In genomic region chr17:1644493-1645206, GRCh38 we compare ENCODE assay signal across 8 cellular contexts. TPM values are rescaled to one million over a fixed set of nuclear protein-coding genes. Genes with fewer than 3 reads are reported as not detected.
DNase-seq lines count a peak whose midpoint lies in the region; ATAC-seq, FAIRE-seq and TF ChIP-seq lines count a peak whose summit lies in the region.

No MANE protein-coding gene starts in this region.

- H3K9ac ChIP-seq in endothelial cell of umbilical vein (replicated peaks; ENCODE audit: extremely low read depth, insufficient read depth, low read length): peak overlapping the region; percentile 84

- H3K4me1 ChIP-seq in RWPE2 (ENCODE audit: insufficient read depth, poor library complexity, severe bottlenecking) (peaks cover 13% of the 10 kb centered on the region), endothelial cell of umbilical vein (ENCODE audit: control insufficient read depth, extremely low read depth, insufficient read depth, low read length) (peaks cover 35% of the 10 kb centered on the region), sigmoid colon (peaks cover 0 to 42% (median 40%) of the 10 kb centered on the region in 4 donors)

- POLR2A ChIA-PET in endothelial cell of umbilical vein (lab: Charles Lee): interaction anchor here (1.3 kb wide), 1 partner anchor 72 kb away, joined by 4 read pairs; no protein-coding TSS in a partner anchor

- H2AFZ ChIP-seq in endothelial cell of umbilical vein (ENCODE audit: low read depth, low read length): no peak overlapping the region

- H4K20me1 ChIP-seq in endothelial cell of umbilical vein (replicated peaks; ENCODE audit: control insufficient read depth, extremely low read depth, insufficient read depth, low read length): no peaks in the 10 kb centered on the region

- CTCF ChIA-PET in endothelial cell of umbilical vein (lab: Charles Lee): interaction anchor here (1.3 to 7.7 kb wide), 5 partner anchors 15 to 385 kb away, joined by 3 to 218 read pairs (median 7); partner anchors contain the start of gene SLC43A2

- intact Hi-C loops in endothelial cell of umbilical vein (cut with micrococcal nuclease) (loop anchor here (1.0 kb wide), 3 partner anchors 16 to 385 kb away; partner anchors contain the start of gene SLC43A2), sigmoid colon (cut with DNase I) (loop anchor here (5.0 kb wide), 1 partner anchor 377 kb away; no protein-coding TSS in a partner anchor)

- peak overlapping the region; percentile 48 for H3K27ac ChIP-seq in RWPE2 (ENCODE audit: poor library complexity, severe bottlenecking)
- peak overlapping the region; percentile 72 for H3K27ac ChIP-seq in endothelial cell of umbilical vein (ENCODE audit: insufficient read depth, low read depth, low read length)
- peak overlapping the region; percentile 30 to 100 (median 61) for H3K27ac ChIP-seq in sigmoid colon

- ATAC-seq in RWPE2 (ENCODE audit: low read depth) (peak; percentile 32; the same call in 1 of the 3 replicates), GM19467 (IDR thresholded peaks at IDR 0.05; ENCODE audit: unreplicated experiment) (no peak), GM18498 (IDR thresholded peaks at IDR 0.05; ENCODE audit: unreplicated experiment) (no peak), HG02973 (IDR thresholded peaks at IDR 0.05; ENCODE audit: unreplicated experiment) (no peak)

- TF ChIP-seq EP300 in sigmoid colon (IDR thresholded peaks at IDR 0.05): no peak

- TSS peak; percentile 28 for BruUV-seq in endothelial cell of umbilical vein (replicated peaks; lab: Mats Ljungman, UMichigan)

- no peak for TF ChIP-seq POLR2A in endothelial cell of umbilical vein (IDR thresholded peaks at IDR 0.05; ENCODE audit: low read depth, low read length)
- no peak for TF ChIP-seq POLR2A in sigmoid colon (IDR thresholded peaks at IDR 0.05)

- no peaks in the 10 kb centered on the region for H3K36me3 ChIP-seq in RWPE2 (ENCODE audit: low read depth)
- peaks cover 0 to 10% of the 10 kb centered on the region in 2 experiments for H3K36me3 ChIP-seq in endothelial cell of umbilical vein (ENCODE audit: control insufficient read depth in 2 of 2, extremely low read depth in 1 of 2, insufficient read depth in 2 of 2, low read length in 2 of 2)
- H3K36me3 ChIP-seq in sigmoid colon: no peaks in the 10 kb centered on the region

- H3K27me3 ChIP-seq in RWPE2 (ENCODE audit: insufficient read depth, poor library complexity, severe bottlenecking) (no peaks in the 10 kb centered on the region), endothelial cell of umbilical vein (ENCODE audit: control insufficient read depth in 2 of 2, insufficient read depth in 2 of 2, low read length in 2 of 2) (no peaks in the 10 kb centered on the region), sigmoid colon (peaks cover 0 to 3% (median 0%) of the 10 kb centered on the region in 3 donors)

- H3K4me3 ChIP-seq in RWPE2 (ENCODE audit: severe bottlenecking) (no peak overlapping the region), endothelial cell of umbilical vein (replicated peaks in 1 of 3; ENCODE audit: insufficient read depth in 1 of 3, low read depth in 1 of 3, low read length in 3 of 3) (peak overlapping the region; percentile 72 to 80 (median 78)), sigmoid colon (peak overlapping the region in 3 of 4 donors; percentile 25 to 51 (median 34))

- H3K4me2 ChIP-seq in endothelial cell of umbilical vein (ENCODE audit: insufficient read depth, low read length): peak overlapping the region; percentile 53

- H3K9me1 ChIP-seq in endothelial cell of umbilical vein (replicated peaks; ENCODE audit: control insufficient read depth, extremely low read depth, insufficient read depth, low read length): no peaks in the 10 kb centered on the region

- 57 to 81% methylated on average over 15 of the region's 15 CpGs for WGBS in sigmoid colon, 2 donors

- H3K9me3 ChIP-seq in RWPE2 (ENCODE audit: severe bottlenecking) (no peaks in the 10 kb centered on the region), endothelial cell of umbilical vein (replicated peaks; ENCODE audit: control insufficient read depth, insufficient read depth, low read length) (no peaks in the 10 kb centered on the region), sigmoid colon (no peaks in the 10 kb centered on the region)

- DNase-seq in GM18507 (ENCODE audit: extremely low spot score, insufficient read length, low read depth) (no peak), RWPE2 (ENCODE audit: low spot score) (no peak), endothelial cell of umbilical vein (ENCODE audit: low read depth, low spot score) (peak; percentile 60), sigmoid colon (no peak), NCI-H1417 treated with DMSO at 0.1 percent for 48 hours (lab: John Stamatoyannopoulos, UW) (no peak)

- FAIRE-seq in GM18507 (lab: Jason Lieb, UNC): peak; percentile 89
- FAIRE-seq in endothelial cell of umbilical vein (lab: Jason Lieb, UNC): peak; percentile 86

- peaks cover 14% of the 10 kb centered on the region for H3K79me2 ChIP-seq in endothelial cell of umbilical vein (ENCODE audit: control insufficient read depth, insufficient read depth, low read length)

- TF ChIP-seq CTCF in RWPE2 (IDR thresholded peaks at IDR 0.05; ENCODE audit: poor library complexity, severe bottlenecking): no peak
- no peak for TF ChIP-seq CTCF in endothelial cell of umbilical vein (IDR thresholded peaks at IDR 0.05; ENCODE audit: extremely low read depth in 1 of 2, insufficient read depth in 1 of 2, low read depth in 1 of 2, low read length in 2 of 2)
- no peak for TF ChIP-seq CTCF in sigmoid colon (IDR thresholded peaks at IDR 0.05)

- dilution Hi-C loops in endothelial cell of umbilical vein (cut with MboI; ENCODE audit: extremely low pct_ligation_motif_present, low sequenced_read_pairs): no loop called here

TF ChIP-seq in endothelial cell of umbilical vein, 7 proteins besides CTCF, POLR2A, EP300 and RAD21:
- TF ChIP-seq POLR2AphosphoS5 (IDR thresholded peaks at IDR 0.05; ENCODE audit: insufficient read depth, low read depth, low read length): peak; percentile 43
- TF ChIP-seq MYC (IDR thresholded peaks at IDR 0.05; ENCODE audit: low read depth, low read length): no peak
- TF ChIP-seq MAX (IDR thresholded peaks at IDR 0.05; ENCODE audit: insufficient read depth, insufficient read length): no peak
- TF ChIP-seq FOS (IDR thresholded peaks at IDR 0.05; ENCODE audit: borderline replicate concordance, insufficient read depth, low read length): peak; percentile 61
- TF ChIP-seq EZH2 (IDR thresholded peaks at IDR 0.05; ENCODE audit: borderline replicate concordance, low read depth, low read length, severe bottlenecking): no peak
- TF ChIP-seq JUN (IDR thresholded peaks at IDR 0.05; ENCODE audit: borderline replicate concordance, insufficient read depth, insufficient read length, low read depth): peak; percentile 51
TF ChIP-seq in endothelial cell of umbilical vein: peak in this region for 3.

RNA-seq across cellular contexts. Expression of gene SCARF1, which starts 0.9 kb away (rescaled TPM):
- total RNA-seq in endothelial cell of umbilical vein: 91.5 and 93.7 TPM in 2 replicates
- 52.8 and 57.8 TPM in 2 replicates for polyA plus RNA-seq in endothelial cell of umbilical vein
- 27.0 and 37.5 TPM in 2 replicates for polyA plus RNA-seq in endothelial cell of umbilical vein (2011; cell fraction: cytosol; rRNA removed)
- 70.0 and 70.6 TPM in 2 replicates for polyA plus RNA-seq in endothelial cell of umbilical vein (2011; cell fraction: nucleus; rRNA removed)
- polyA plus RNA-seq in endothelial cell of umbilical vein (2012): 35.4 and 36.1 TPM in 2 replicates
- polyA minus RNA-seq in endothelial cell of umbilical vein: 28.8 and 29.1 TPM in 2 replicates
- not detected for polyA minus RNA-seq in endothelial cell of umbilical vein (2011; cell fraction: cytosol; rRNA and poly(A)+ RNA removed)
- polyA minus RNA-seq in endothelial cell of umbilical vein (2011; cell fraction: nucleus; rRNA and poly(A)+ RNA removed): 19.8 and 29.4 TPM in 2 replicates
- total RNA-seq in sigmoid colon: 10 to 100 TPM in 1 of 4 donors, 1 to 10 TPM in 3; 4.3 to 10.2 (median 5.9) TPM
- polyA plus RNA-seq in sigmoid colon: 1 to 10 TPM; 2.1 to 7.5 (median 2.4) TPM

RNA-seq across cellular contexts. Expression of gene RILP, which starts 5.0 kb away (rescaled TPM):
- total RNA-seq in endothelial cell of umbilical vein: 8.9 and 9.4 TPM in 2 replicates
- polyA plus RNA-seq in endothelial cell of umbilical vein: 9.3 and 10.0 TPM in 2 replicates
- polyA plus RNA-seq in endothelial cell of umbilical vein (2011; cell fraction: cytosol; rRNA removed): 9.8 and 11.0 TPM in 2 replicates
- 7.8 and 10.0 TPM in 2 replicates for polyA plus RNA-seq in endothelial cell of umbilical vein (2011; cell fraction: nucleus; rRNA removed)
- polyA plus RNA-seq in endothelial cell of umbilical vein (2012): 6.9 and 10.5 TPM in 2 replicates
- 3.7 and 4.1 TPM in 2 replicates for polyA minus RNA-seq in endothelial cell of umbilical vein
- polyA minus RNA-seq in endothelial cell of umbilical vein (2011; cell fraction: cytosol; rRNA and poly(A)+ RNA removed): 6.1 TPM
- 1.2 and 2.6 TPM in 2 replicates for polyA minus RNA-seq in endothelial cell of umbilical vein (2011; cell fraction: nucleus; rRNA and poly(A)+ RNA removed)
- total RNA-seq in sigmoid colon: 10 to 100 TPM; 13.6 to 33.0 (median 19.0) TPM
- polyA plus RNA-seq in sigmoid colon: 10 to 100 TPM; 28.5 to 40.5 (median 37.8) TPM

RNA-seq across cellular contexts. Expression of gene SLC43A2, which starts 16.0 kb away (rescaled TPM):
- total RNA-seq in endothelial cell of umbilical vein (41.7 and 54.6 TPM in 2 replicates), sigmoid colon (1 to 10 TPM; 7.1 to 9.2 (median 7.9) TPM)
- polyA plus RNA-seq in endothelial cell of umbilical vein (50.9 and 52.0 TPM in 2 replicates), sigmoid colon (10 to 100 TPM in 1 of 3 donors, 1 to 10 TPM in 2; 2.4 to 16.5 (median 4.4) TPM)
- 37.2 and 44.2 TPM in 2 replicates for polyA plus RNA-seq in endothelial cell of umbilical vein (2011; cell fraction: cytosol; rRNA removed)
- 30.8 and 31.4 TPM in 2 replicates for polyA plus RNA-seq in endothelial cell of umbilical vein (2011; cell fraction: nucleus; rRNA removed)
- polyA plus RNA-seq in endothelial cell of umbilical vein (2012): 64.6 and 71.7 TPM in 2 replicates
- polyA minus RNA-seq in endothelial cell of umbilical vein: 77.7 and 82.9 TPM in 2 replicates
- polyA minus RNA-seq in endothelial cell of umbilical vein (2011; cell fraction: cytosol; rRNA and poly(A)+ RNA removed): 5.3 TPM
- polyA minus RNA-seq in endothelial cell of umbilical vein (2011; cell fraction: nucleus; rRNA and poly(A)+ RNA removed): 26.5 and 35.3 TPM in 2 replicates

RNA-seq across cellular contexts. Expression of gene PRPF8, which starts 40.0 kb away (rescaled TPM):
- total RNA-seq in endothelial cell of umbilical vein (282 and 301 TPM in 2 replicates), sigmoid colon (100 to 1,000 TPM; 115 to 155 (median 125) TPM)
- polyA plus RNA-seq in endothelial cell of umbilical vein (215 and 230 TPM in 2 replicates), sigmoid colon (10 to 100 TPM; 25.9 to 92.8 (median 34.2) TPM)
- 140 and 162 TPM in 2 replicates for polyA plus RNA-seq in endothelial cell of umbilical vein (2011; cell fraction: cytosol; rRNA removed)
- polyA plus RNA-seq in endothelial cell of umbilical vein (2011; cell fraction: nucleus; rRNA removed): 382 and 429 TPM in 2 replicates
- 185 and 188 TPM in 2 replicates for polyA plus RNA-seq in endothelial cell of umbilical vein (2012)
- 426 and 435 TPM in 2 replicates for polyA minus RNA-seq in endothelial cell of umbilical vein
- 351 TPM for polyA minus RNA-seq in endothelial cell of umbilical vein (2011; cell fraction: cytosol; rRNA and poly(A)+ RNA removed)
- polyA minus RNA-seq in endothelial cell of umbilical vein (2011; cell fraction: nucleus; rRNA and poly(A)+ RNA removed): 222 and 293 TPM in 2 replicates
